Comparison of ENCODE assay signal across 13 cellular contexts in the genomic region with DNA sequence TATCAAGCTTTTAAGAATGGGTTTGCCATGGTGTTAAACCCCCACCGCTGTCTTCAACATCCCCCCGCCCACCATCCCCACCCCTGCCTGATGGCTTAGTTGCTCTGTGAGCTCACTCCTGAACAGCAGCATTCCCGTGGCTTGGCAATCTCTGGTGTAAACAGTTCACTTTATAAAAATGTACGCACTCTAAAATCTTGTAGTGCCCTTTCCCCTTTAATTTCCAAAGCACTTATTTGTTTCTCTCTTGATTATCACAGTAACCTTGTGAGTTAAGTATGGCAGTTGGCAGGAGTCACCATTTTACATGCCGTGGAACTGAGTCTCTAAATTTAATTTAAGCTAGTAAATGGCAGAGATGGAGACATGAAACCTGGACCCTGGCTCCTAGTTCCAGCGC.
DNase-seq lines count a peak whose midpoint lies in the region; ATAC-seq, FAIRE-seq and TF ChIP-seq lines count a peak whose summit lies in the region.
"Had no signal": no experiment of that assay in that cellular context is flagged by ENCODE, and none has a peak within 500 bp of the region (broad histone marks: within the 10 kb centered on the region; RNA-seq: fewer than 3 reads in every experiment).

No MANE protein-coding gene starts in this region.

- H3K27ac ChIP-seq in CD4-positive, CD25-positive, alpha-beta regulatory T cell (ENCODE audit: insufficient read depth, low read length, poor library complexity, severe bottlenecking), result no peak overlapping the region
- H3K27ac ChIP-seq in dorsolateral prefrontal cortex (peak overlapping the region in 37 of 59 donors; percentile 1 to 90 (median 58)), osteoblast (ENCODE audit: low read depth, low read length) (peak overlapping the region; percentile 53), HepG2 (ENCODE audit: extremely low read length, insufficient read depth, low read length) (no peak overlapping the region)
- H3K27ac ChIP-seq: epithelial cell of prostate, SK-N-MC had no signal

- H3K4me1 ChIP-seq in CD4-positive, CD25-positive, alpha-beta regulatory T cell (ENCODE audit: control insufficient read depth, insufficient read depth, low read length, poor library complexity, severe bottlenecking), result peaks cover 15% of the 10 kb centered on the region
- H3K4me1 ChIP-seq in osteoblast (ENCODE audit: insufficient read depth, low read length) (peaks cover 29% of the 10 kb centered on the region), HepG2 (ENCODE audit: insufficient read depth, low read length) (peaks cover 7% of the 10 kb centered on the region)

- peak overlapping the region in 2 of 3 donors; percentile 28 to 66 for H3K27ac Mint-ChIP-seq in CD4-positive, CD25-positive, alpha-beta regulatory T cell
- no peak overlapping the region for H3K27ac Mint-ChIP-seq in glutamatergic neuron (ENCODE audit: unreplicated experiment)

- no peak overlapping the region for H2AFZ ChIP-seq in osteoblast (ENCODE audit: low read length)
- no peak overlapping the region for H2AFZ ChIP-seq in HepG2 (ENCODE audit: low read length)

- TF ChIP-seq POLR2A in HepG2 (IDR thresholded peaks at IDR 0.05; ENCODE audit: insufficient read depth in 1 of 2, low read depth in 2 of 2, low read length in 2 of 2), result no peak

- H4K20me1 ChIP-seq in osteoblast (ENCODE audit: insufficient read depth, low read length) (peaks cover 20% of the 10 kb centered on the region), HepG2 (ENCODE audit: insufficient read depth, low read length) (no peaks in the 10 kb centered on the region)

- no peak overlapping the region for H3K9ac ChIP-seq in HepG2 (ENCODE audit: insufficient read depth, low read depth, low read length)

- no peaks in the 10 kb centered on the region for H3K27me3 Mint-ChIP-seq in CD4-positive, CD25-positive, alpha-beta regulatory T cell
- peaks cover 2% of the 10 kb centered on the region for H3K27me3 Mint-ChIP-seq in glutamatergic neuron (ENCODE audit: unreplicated experiment)

- no peak for FAIRE-seq in HepG2 (lab: Jason Lieb, UNC)

- H3K9me3 Mint-ChIP-seq in CD4-positive, CD25-positive, alpha-beta regulatory T cell, result no peaks in the 10 kb centered on the region
- no peaks in the 10 kb centered on the region for H3K9me3 Mint-ChIP-seq in glutamatergic neuron (ENCODE audit: unreplicated experiment)
- H3K9me3 Mint-ChIP-seq: nephron progenitor cell had no signal

- in situ Hi-C loops in HepG2 (cut with HindIII; ENCODE audit: extremely low pct_ligation_motif_present, low pct_unique_long_range_greater_than_20kb), result no loop called here

- peaks cover 38 to 87% (median 67%) of the 10 kb centered on the region in 4 donors for H3K4me1 Mint-ChIP-seq in CD4-positive, CD25-positive, alpha-beta regulatory T cell
- H3K4me1 Mint-ChIP-seq in glutamatergic neuron (ENCODE audit: low read depth, unreplicated experiment), result peaks cover 34% of the 10 kb centered on the region

- WGBS in HepG2 (ENCODE audit: low lambda C conversion rate), result 95% methylated on average over 6 of the region's 6 CpGs

- H3K4me3 ChIP-seq in CD4-positive, CD25-positive, alpha-beta regulatory T cell (ENCODE audit: low read depth, low read length), result no peak overlapping the region
- H3K4me3 ChIP-seq in dorsolateral prefrontal cortex (no peak overlapping the region), osteoblast (ENCODE audit: insufficient read depth, low read length) (no peak overlapping the region), HepG2 (replicated peaks in 1 of 3; ENCODE audit: insufficient read depth in 1 of 3, low read depth in 2 of 3, low read length in 3 of 3) (no peak overlapping the region)
- H3K4me3 ChIP-seq: SK-N-MC had no signal

- H3K4me2 ChIP-seq in osteoblast (ENCODE audit: insufficient read depth, low read length) (peak overlapping the region; percentile 41), HepG2 (ENCODE audit: low read depth, low read length) (no peak overlapping the region)

- ATAC-seq in CD4-positive, CD25-positive, alpha-beta regulatory T cell (ENCODE audit: low read depth in 2 of 2), result no peak
- ATAC-seq in HepG2, result no peak

- no peaks in the 10 kb centered on the region for H3K36me3 ChIP-seq in CD4-positive, CD25-positive, alpha-beta regulatory T cell (ENCODE audit: control insufficient read depth, insufficient read depth, low read length)
- H3K36me3 ChIP-seq in osteoblast (ENCODE audit: insufficient read depth, low read length), result no peaks in the 10 kb centered on the region
- H3K36me3 ChIP-seq in HepG2 (replicated peaks in 1 of 2; ENCODE audit: control insufficient read depth in 1 of 2, insufficient read depth in 2 of 2, low read length in 2 of 2), result peaks cover 7 to 16% of the 10 kb centered on the region in 2 experiments

- intact Hi-C loops in dorsolateral prefrontal cortex (cut with DNase I) (no loop called here), HepG2 (cut with micrococcal nuclease; ENCODE audit: unreplicated experiment) (no loop called here)

- DNase-seq in CD4-positive, CD25-positive, alpha-beta regulatory T cell, result no peak
- DNase-seq in NCI-H2029 treated with DMSO at 0.1 percent for 48 hours (lab: John Stamatoyannopoulos, UW) (peak; percentile 30), dorsolateral prefrontal cortex (no peak), osteoblast (ENCODE audit: insufficient read length, low spot score, missing footprints) (peak; percentile 63), glutamatergic neuron (no peak), T-helper 2 cell (no peak), globus pallidus (ENCODE audit: low spot score) (no peak), HepG2 (ENCODE audit: low spot score) (no peak)
- DNase-seq: activated CD4-positive, alpha-beta T cell treated with anti-CD3 and anti-CD28 coated beads, Interleukin-2, amount 50 U/mL, for 1 hour; NCI-H510A; nephron progenitor cell had no signal

- POLR2A ChIA-PET in HepG2 (lab: Yijun Ruan, JAX), result no interaction called here

- no peaks in the 10 kb centered on the region for H3K9me3 ChIP-seq in CD4-positive, CD25-positive, alpha-beta regulatory T cell (ENCODE audit: control insufficient read depth in 2 of 2, low read length in 2 of 2)
- H3K9me3 ChIP-seq in osteoblast (ENCODE audit: low read depth, low read length), result no peaks in the 10 kb centered on the region
- H3K9me3 ChIP-seq in HepG2 (ENCODE audit: low read length), result no peaks in the 10 kb centered on the region

- no peak for TF ChIP-seq RAD21 in HepG2 (CRISPR knock-in tag; IDR thresholded peaks at IDR 0.05)

- peaks cover 31% of the 10 kb centered on the region for H3K36me3 Mint-ChIP-seq in CD4-positive, CD25-positive, alpha-beta regulatory T cell
- H3K36me3 Mint-ChIP-seq in glutamatergic neuron (ENCODE audit: unreplicated experiment), result no peaks in the 10 kb centered on the region

- H3K79me2 ChIP-seq in osteoblast (ENCODE audit: insufficient read depth, low read length) (peaks cover 46% of the 10 kb centered on the region), HepG2 (ENCODE audit: insufficient read depth, low read length) (peaks cover 3% of the 10 kb centered on the region)

- no TSS peak for BruUV-seq in HepG2 (replicated peaks; lab: Mats Ljungman, UMichigan)

- H3K27me3 ChIP-seq in CD4-positive, CD25-positive, alpha-beta regulatory T cell (ENCODE audit: control insufficient read depth, insufficient read depth, low read length), result no peaks in the 10 kb centered on the region
- H3K27me3 ChIP-seq in dorsolateral prefrontal cortex (no peaks in the 10 kb centered on the region), osteoblast (ENCODE audit: insufficient read depth, low read length) (no peaks in the 10 kb centered on the region), HepG2 (ENCODE audit: control insufficient read depth in 1 of 2, insufficient read depth in 2 of 2, low read length in 2 of 2) (no peaks in the 10 kb centered on the region)

- TF ChIP-seq EP300 in HepG2 (IDR thresholded peaks at IDR 0.05; ENCODE audit: low read depth in 2 of 2, low read length in 2 of 2) (no peak), HepG2 (CRISPR knock-in tag; IDR thresholded peaks at IDR 0.05; ENCODE audit: borderline replicate concordance) (no peak)

- no peak overlapping the region for H3K4me3 Mint-ChIP-seq in CD4-positive, CD25-positive, alpha-beta regulatory T cell
- no peak overlapping the region for H3K4me3 Mint-ChIP-seq in glutamatergic neuron (ENCODE audit: unreplicated experiment)
- H3K4me3 Mint-ChIP-seq: nephron progenitor cell had no signal

- CTCF ChIA-PET in HepG2 (lab: Yijun Ruan, JAX; ENCODE audit: low intra/inter-chr PET ratio, low total read pairs), result no interaction called here

- TF ChIP-seq CTCF in dorsolateral prefrontal cortex (IDR thresholded peaks at IDR 0.05 in 54 of 56, conservative IDR thresholded peaks at IDR 0.05 in 2 of 56; ENCODE audit: low read depth in 1 of 56, partially characterized antibody in 56 of 56) (no peak), osteoblast (IDR thresholded peaks at IDR 0.05; ENCODE audit: extremely low read depth, low read depth, low read length) (no peak), glutamatergic neuron (IDR thresholded peaks at IDR 0.05; ENCODE audit: partially characterized antibody, unreplicated experiment) (no peak), HepG2 (CRISPR knock-in tag; IDR thresholded peaks at IDR 0.05) (no peak)

TF ChIP-seq in HepG2, 621 proteins besides CTCF, POLR2A, EP300 and RAD21 (continues in another document):
- TF ChIP-seq, protein P1, sequence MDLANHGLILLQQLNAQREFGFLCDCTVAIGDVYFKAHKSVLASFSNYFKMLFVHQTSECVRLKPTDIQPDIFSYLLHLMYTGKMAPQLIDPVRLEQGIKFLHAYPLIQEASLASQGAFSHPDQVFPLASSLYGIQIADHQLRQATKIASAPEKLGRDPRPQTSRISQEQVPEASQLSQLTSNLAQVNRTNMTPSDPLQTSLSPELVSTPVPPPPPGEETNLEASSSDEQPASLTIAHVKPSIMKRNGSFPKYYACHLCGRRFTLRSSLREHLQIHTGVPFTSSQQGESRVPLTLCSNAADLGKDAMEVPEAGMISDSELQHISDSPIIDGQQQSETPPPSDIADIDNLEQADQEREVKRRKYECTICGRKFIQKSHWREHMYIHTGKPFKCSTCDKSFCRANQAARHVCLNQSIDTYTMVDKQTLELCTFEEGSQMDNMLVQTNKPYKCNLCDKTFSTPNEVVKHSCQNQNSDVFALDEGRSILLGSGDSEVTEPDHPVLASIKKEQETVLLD (CRISPR knock-in tag; IDR thresholded peaks at IDR 0.05; ENCODE audit: low read depth), result no peak

Comparison
In these comparisons a context has a peak if more than half of its experiments do, and no peak if none do; other contexts are left out.
1. DNase-seq: peak in NCI-H2029 treated with DMSO at 0.1 percent for 48 hours (single experiment) and osteoblast (single experiment); none in CD4-positive, CD25-positive, alpha-beta regulatory T cell (0 of 3), dorsolateral prefrontal cortex (0 of 10), glutamatergic neuron (single experiment), T-helper 2 cell (0 of 5), globus pallidus (single experiment) and HepG2 (single experiment).
2. H3K27ac ChIP-seq: peak in dorsolateral prefrontal cortex (37 of 59) and osteoblast (single experiment); none in CD4-positive, CD25-positive, alpha-beta regulatory T cell (single experiment) and HepG2 (single experiment).